ENCODE assay signal across 8 cellular contexts in genomic region chr9:2157277-2158105, GRCh38.
A peak's percentile ranks its signal among the peaks of the same experiment; 100 is the strongest.
DNase-seq lines count a peak whose midpoint lies in the region; ATAC-seq and TF ChIP-seq lines count a peak whose summit lies in the region.

No MANE protein-coding gene starts in this region.

- TF ChIP-seq CTCF in Calu3 (IDR thresholded peaks at IDR 0.05; ENCODE audit: unreplicated experiment) (no peak), WI38 (IDR thresholded peaks at IDR 0.05; ENCODE audit: low read depth, low read length) (no peak), lung (IDR thresholded peaks at IDR 0.05; ENCODE audit: control extremely low read depth, extremely low read depth) (no peak)

- BruUV-seq in Calu3 (replicated peaks; lab: Mats Ljungman, UMichigan), result no TSS peak

- no peak for TF ChIP-seq RAD21 in Ishikawa (IDR thresholded peaks at IDR 0.05; ENCODE audit: low read depth)

- H3K27ac ChIP-seq in cingulate gyrus (ENCODE audit: low read depth, low read length) (peak overlapping the region; percentile 0), lung (ENCODE audit: low read depth in 1 of 2, low read length in 1 of 2) (peak overlapping the region; percentile 63 to 95)

- H3K4me3 ChIP-seq in WI38 (ENCODE audit: low read depth, low read length) (peak overlapping the region; percentile 58), lung (peak overlapping the region; percentile 35)

- peaks cover 0 to 2% of the 10 kb centered on the region in 2 donors for H3K36me3 ChIP-seq in lung (ENCODE audit: control insufficient read depth in 2 of 2, insufficient read depth in 2 of 2, low read length in 2 of 2)

- peak overlapping the region; percentile 88 for H3K27ac Mint-ChIP-seq in Calu3 (ENCODE audit: unreplicated experiment)

- peak overlapping the region; percentile 70 for H3K4me3 Mint-ChIP-seq in Calu3 (ENCODE audit: low read depth, unreplicated experiment)

- H3K36me3 Mint-ChIP-seq in Calu3 (ENCODE audit: insufficient read depth, unreplicated experiment), result peaks cover 12% of the 10 kb centered on the region

- no peaks in the 10 kb centered on the region for H3K9me3 Mint-ChIP-seq in Calu3 (ENCODE audit: low read depth, unreplicated experiment)

- H3K9me3 ChIP-seq in lung (ENCODE audit: control insufficient read depth in 2 of 2, insufficient read depth in 1 of 2, low read length in 1 of 2), result no peaks in the 10 kb centered on the region

- CTCF ChIA-PET in Calu3 (lab: Charles Lee), result interaction anchor here (0.7 to 0.9 kb wide), 2 partner anchors 23 to 125 kb away, joined by 3 to 5 read pairs; no protein-coding TSS in a partner anchor

- no peaks in the 10 kb centered on the region for H3K27me3 ChIP-seq in lung (ENCODE audit: control insufficient read depth, insufficient read depth)

- intact Hi-C loops in Calu3 (cut with micrococcal nuclease; ENCODE audit: unreplicated experiment), result loop anchor here (5.0 kb wide), 1 partner anchor 85 kb away; no protein-coding TSS in a partner anchor

- TF ChIP-seq EP300 in Ishikawa (IDR thresholded peaks at IDR 0.05; ENCODE audit: borderline replicate concordance), result no peak

- 11 to 17% methylated on average over 20 of the region's 20 CpGs for WGBS in lung, 2 donors

- peaks cover 28% of the 10 kb centered on the region for H3K4me1 Mint-ChIP-seq in Calu3 (ENCODE audit: low read depth, unreplicated experiment)

- no peaks in the 10 kb centered on the region for H3K27me3 Mint-ChIP-seq in Calu3 (ENCODE audit: unreplicated experiment)

- ATAC-seq in GM21515 (IDR thresholded peaks at IDR 0.05; ENCODE audit: unreplicated experiment), result peak; percentile 42
- peak; percentile 32 for ATAC-seq in lung (ENCODE audit: insufficient read depth, low FRiP score)

- H3K4me1 ChIP-seq in lung (ENCODE audit: control insufficient read depth in 2 of 2, insufficient read depth in 2 of 2, low read length in 2 of 2), result peaks cover 0 to 17% of the 10 kb centered on the region in 2 donors

- DNase-seq in Calu3, result peak; percentile 14
- peak; percentile 43 for DNase-seq in lung (ENCODE audit: low spot score)
- DNase-seq in stimulated activated CD4-positive, alpha-beta T cell treated with anti-CD3 and anti-CD28 coated beads, TNF-alpha, amount 100 ng/mL, for 4 hours (ENCODE audit: low read depth in 3 of 3), result peak in 2 of 3 experiments; percentile 13 to 16
- DNase-seq in NCI-H510A (lab: John Stamatoyannopoulos, UW), result no peak

TF ChIP-seq in Ishikawa, 13 proteins besides CTCF, POLR2A, EP300 and RAD21:
- TF ChIP-seq MAX (IDR thresholded peaks at IDR 0.05) (peak; percentile 93), CEBPB (IDR thresholded peaks at IDR 0.05) (no peak)
